Comparison of ENCODE assay signal across 24 cellular contexts in the genomic region with DNA sequence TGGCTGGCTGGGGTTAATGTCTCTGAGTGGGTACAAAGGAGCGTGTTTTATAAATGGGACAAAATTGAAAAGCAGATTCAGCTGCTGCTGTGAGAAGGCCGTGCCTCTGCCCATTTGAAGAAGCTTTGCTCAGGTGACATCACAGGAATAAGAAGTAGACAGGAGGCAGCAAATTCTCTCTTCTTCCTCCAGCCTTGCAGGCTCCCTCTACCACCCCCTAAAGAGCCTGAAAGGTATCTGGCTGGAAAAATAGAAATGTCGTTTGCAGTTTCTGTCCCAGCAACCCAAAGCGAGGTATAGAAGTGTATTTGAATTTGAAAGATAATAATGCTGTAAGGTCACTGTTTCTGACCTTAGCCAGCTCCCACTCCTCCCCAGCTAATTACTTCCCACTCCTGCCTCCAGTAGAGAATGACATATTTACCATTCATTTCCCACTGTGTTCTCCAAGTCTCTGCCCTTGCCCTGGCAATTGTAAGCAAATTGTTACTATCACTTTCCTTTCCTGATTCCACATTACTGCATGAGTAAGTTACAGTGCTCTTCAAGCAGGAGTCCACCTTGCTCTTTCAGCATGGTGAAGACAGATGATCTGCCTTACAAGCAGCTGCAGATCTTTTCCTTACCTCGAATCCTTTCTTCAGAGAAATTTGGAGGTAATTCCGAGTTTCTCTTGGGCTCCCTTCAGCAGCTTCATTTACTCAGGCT. TPM values are rescaled to one million over a fixed set of nuclear protein-coding genes. Genes with fewer than 3 reads are reported as not detected.
DNase-seq lines count a peak whose midpoint lies in the region; TF ChIP-seq lines count a peak whose summit lies in the region.
"Had no signal": no experiment of that assay in that cellular context is flagged by ENCODE, and none has a peak within 500 bp of the region (broad histone marks: within the 10 kb centered on the region; RNA-seq: fewer than 3 reads in every experiment).

No MANE protein-coding gene starts in this region.

- no peak overlapping the region for H2AFZ ChIP-seq in H9 (ENCODE audit: low read length)
- no peak overlapping the region for H2AFZ ChIP-seq in OCI-LY3 (ENCODE audit: low read depth, low read length)

- no peak overlapping the region for H2BK12ac ChIP-seq in H9 (ENCODE audit: insufficient read length, low read depth, low read length)

- TF ChIP-seq CTCF in H9 (conservative IDR thresholded peaks at IDR 0.05) (peak; percentile 35; the same call in 2 of the 3 replicates), OCI-LY3 (IDR thresholded peaks at IDR 0.05; ENCODE audit: low read depth, low read length) (no peak), choroid plexus epithelial cell (conservative IDR thresholded peaks at IDR 0.05; ENCODE audit: low read depth, low read length) (peak; percentile 27), breast epithelium (IDR thresholded peaks at IDR 0.05) (no peak)

- DNase-seq in H9, result no peak
- peak; percentile 33 for DNase-seq in choroid plexus epithelial cell (ENCODE audit: low read depth)
- DNase-seq in mesendoderm, result peak; percentile 70
- no peak for DNase-seq in breast epithelium (ENCODE audit: low spot score in 2 of 2)
- DNase-seq in NCI-H2107 treated with DMSO at 0.1 percent for 48 hours (lab: John Stamatoyannopoulos, UW; ENCODE audit: unreplicated experiment), result no peak
- no peak for DNase-seq in midbrain (lab: John Stamatoyannopoulos, UW)
- DNase-seq in T1000 (lab: John Stamatoyannopoulos, UW), result no peak
- DNase-seq: activated CD4-positive, alpha-beta T cell treated with anti-CD3 and anti-CD28 coated beads for 4 hours; activated naive CD4-positive, alpha-beta T cell treated with anti-CD3 and anti-CD28 coated beads, Interleukin-2, amount 10 ng/mL, durations not matched to agents 7 days and 5 days; activated T-cell treated with anti-CD3 and anti-CD28 coated beads, Interleukin-2, amount 50 U/mL, for 48 hours; caudate nucleus; hypothalamus; NCI-H2081 treated with DMSO at 0.1 percent for 48 hours; NCI-H526; nucleus accumbens; retina; stimulated activated CD4-positive, alpha-beta T cell treated with anti-CD3 and anti-CD28 coated beads, Interleukin-4, amount 100 ng/mL, for 24 hours; stimulated activated naive CD4-positive, alpha-beta T cell treated with Interleukin-2 at 50 U/mL for 16 hours; T-helper 1 cell had no signal

- H3K9ac ChIP-seq in H9 (ENCODE audit: extremely low read depth, insufficient read length, low read length) (no peak overlapping the region), OCI-LY3 (ENCODE audit: low read length) (no peak overlapping the region), mesendoderm (ENCODE audit: low read length) (no peak overlapping the region)

- H2AK5ac ChIP-seq in H9 (ENCODE audit: insufficient read length, low read length) (no peak overlapping the region), mesendoderm (ENCODE audit: low read length) (no peak overlapping the region)

- no peak overlapping the region for H3K27ac Mint-ChIP-seq in H9
- H3K27ac Mint-ChIP-seq: activated naive CD4-positive, alpha-beta T cell treated with anti-CD3 and anti-CD28 coated beads, Interleukin-2, amount 10 ng/mL, durations not matched to agents 7 days and 5 days had no signal

- H4K5ac ChIP-seq in H9 (ENCODE audit: insufficient read length, low read depth, low read length) (no peak overlapping the region), mesendoderm (ENCODE audit: low read length) (no peak overlapping the region)

- H3K27me3 Mint-ChIP-seq in H9 (ENCODE audit: low read depth), result no peaks in the 10 kb centered on the region
- H3K27me3 Mint-ChIP-seq: activated naive CD4-positive, alpha-beta T cell treated with anti-CD3 and anti-CD28 coated beads, Interleukin-2, amount 10 ng/mL, durations not matched to agents 7 days and 5 days had no signal

- no peak overlapping the region for H3K23ac ChIP-seq in H9 (ENCODE audit: insufficient read length, low read depth, low read length)
- no peak overlapping the region for H3K23ac ChIP-seq in mesendoderm (ENCODE audit: low read length)

- no peak overlapping the region for H3K4me2 ChIP-seq in H9 (ENCODE audit: insufficient read depth, insufficient read length, low read length)
- H3K4me2 ChIP-seq in OCI-LY3 (ENCODE audit: low read length), result peak overlapping the region; percentile 33
- H3K4me2 ChIP-seq in mesendoderm (ENCODE audit: low read length), result no peak overlapping the region

- intact Hi-C loops in breast epithelium (cut with DNase I; ENCODE audit: low total_unique reads), result no loop called here

- no CpG with 5 or more reads among the region's 6 CpGs for WGBS in H9 (ENCODE audit: extremely low coverage, insufficient read length, low lambda C conversion rate)
- no CpG with 5 or more reads among the region's 6 CpGs for WGBS in mesendoderm (ENCODE audit: extremely low coverage, insufficient coverage, low lambda C conversion rate)

- no peak overlapping the region for H2BK20ac ChIP-seq in H9 (ENCODE audit: low read depth, low read length, poor library complexity, severe bottlenecking)

- no peaks in the 10 kb centered on the region; the same call in 1 of the 2 replicates for H3K4me1 ChIP-seq in H9 (ENCODE audit: insufficient read depth, low read length)
- peaks cover 9% of the 10 kb centered on the region for H3K4me1 ChIP-seq in OCI-LY3 (ENCODE audit: low read length)
- H3K4me1 ChIP-seq in mesendoderm (ENCODE audit: control insufficient read depth, low read depth, low read length), result peaks cover 3% of the 10 kb centered on the region
- H3K4me1 ChIP-seq in breast epithelium, result no peaks in the 10 kb centered on the region

- H2BK120ac ChIP-seq in H9 (ENCODE audit: low read depth, low read length, poor library complexity, severe bottlenecking) (no peak overlapping the region), mesendoderm (ENCODE audit: low read depth, low read length) (no peak overlapping the region)

- no peak for TF ChIP-seq POLR2A in breast epithelium (IDR thresholded peaks at IDR 0.05)

- H3K79me1 ChIP-seq in H9 (ENCODE audit: insufficient read depth, low read depth, low read length, poor library complexity, severe bottlenecking) (no peaks in the 10 kb centered on the region), mesendoderm (ENCODE audit: low read length) (no peaks in the 10 kb centered on the region)

- H4K8ac ChIP-seq in H9 (replicated peaks; ENCODE audit: insufficient read length, low read depth, low read length), result no peak overlapping the region
- H4K8ac ChIP-seq in mesendoderm (ENCODE audit: low read depth, low read length), result no peak overlapping the region

- H4K91ac ChIP-seq in H9 (ENCODE audit: insufficient read length, low read depth, low read length), result no peak overlapping the region

- H3K27ac ChIP-seq in H9 (ENCODE audit: insufficient read length, low read depth, low read length) (no peak overlapping the region), OCI-LY3 (ENCODE audit: low read length) (no peak overlapping the region), mesendoderm (ENCODE audit: low read depth, low read length) (no peak overlapping the region), breast epithelium (no peak overlapping the region)
- H3K27ac ChIP-seq: epithelial cell of prostate, thoracic aorta had no signal

- H3K9me3 ChIP-seq in H9 (ENCODE audit: control insufficient read depth, low read depth, low read length), result no peaks in the 10 kb centered on the region
- H3K9me3 ChIP-seq in OCI-LY3 (ENCODE audit: insufficient read depth, low read length), result no peaks in the 10 kb centered on the region
- no peaks in the 10 kb centered on the region for H3K9me3 ChIP-seq in breast epithelium
- H3K9me3 ChIP-seq: thoracic aorta had no signal

- H3T11ph ChIP-seq in H9 (ENCODE audit: low read length), result no peak overlapping the region

- H3K4me1 Mint-ChIP-seq in H9, result peaks cover 4 to 6% of the 10 kb centered on the region in 2 experiments; a peak in 3 of 4 replicates
- H3K4me1 Mint-ChIP-seq: activated naive CD4-positive, alpha-beta T cell treated with anti-CD3 and anti-CD28 coated beads, Interleukin-2, amount 10 ng/mL, durations not matched to agents 7 days and 5 days had no signal

- no peaks in the 10 kb centered on the region for H3K36me3 Mint-ChIP-seq in H9 (ENCODE audit: insufficient read depth in 1 of 3, low read depth in 3 of 3)
- H3K36me3 Mint-ChIP-seq: activated naive CD4-positive, alpha-beta T cell treated with anti-CD3 and anti-CD28 coated beads, Interleukin-2, amount 10 ng/mL, durations not matched to agents 7 days and 5 days had no signal

- H2BK5ac ChIP-seq in H9 (ENCODE audit: insufficient read length, low read length), result no peak overlapping the region
- no peak overlapping the region for H2BK5ac ChIP-seq in mesendoderm (ENCODE audit: low read length)

- no peak overlapping the region for H3K4me3 Mint-ChIP-seq in H9
- H3K4me3 Mint-ChIP-seq: activated naive CD4-positive, alpha-beta T cell treated with anti-CD3 and anti-CD28 coated beads, Interleukin-2, amount 10 ng/mL, durations not matched to agents 7 days and 5 days had no signal

- H3K18ac ChIP-seq in H9 (ENCODE audit: insufficient read length, low read depth, low read length), result no peak overlapping the region
- no peak overlapping the region for H3K18ac ChIP-seq in mesendoderm (ENCODE audit: low read length)

- no peaks in the 10 kb centered on the region for H3K36me3 ChIP-seq in OCI-LY3 (replicated peaks; ENCODE audit: low read depth, low read length)
- no peaks in the 10 kb centered on the region for H3K36me3 ChIP-seq in mesendoderm (ENCODE audit: control insufficient read depth, insufficient read depth, low read length)
- no peaks in the 10 kb centered on the region for H3K36me3 ChIP-seq in breast epithelium
- H3K36me3 ChIP-seq: thoracic aorta had no signal

- H3K79me2 ChIP-seq in H9 (ENCODE audit: insufficient read depth, low read length) (no peaks in the 10 kb centered on the region), OCI-LY3 (ENCODE audit: low read length) (no peaks in the 10 kb centered on the region), mesendoderm (ENCODE audit: control insufficient read depth, insufficient read depth, low read length) (no peaks in the 10 kb centered on the region)

- no peaks in the 10 kb centered on the region for H3K23me2 ChIP-seq in H9 (ENCODE audit: insufficient read length, low read depth, low read length, poor library complexity, severe bottlenecking)

- H3K56ac ChIP-seq in H9 (ENCODE audit: insufficient read length, low read depth, low read length), result no peak overlapping the region
- H3K56ac ChIP-seq in mesendoderm (ENCODE audit: low read length), result no peak overlapping the region

- no peaks in the 10 kb centered on the region for H4K20me1 ChIP-seq in H9 (ENCODE audit: control insufficient read depth, insufficient read depth, insufficient read length)
- H4K20me1 ChIP-seq in OCI-LY3 (ENCODE audit: insufficient read depth, low read length), result no peaks in the 10 kb centered on the region

- H3K27me3 ChIP-seq in H9 (ENCODE audit: insufficient read depth, low read length), result no peaks in the 10 kb centered on the region
- H3K27me3 ChIP-seq in OCI-LY3 (ENCODE audit: low read depth, low read length), result no peaks in the 10 kb centered on the region
- no peaks in the 10 kb centered on the region for H3K27me3 ChIP-seq in mesendoderm (ENCODE audit: insufficient read depth, low read length, poor library complexity)
- H3K27me3 ChIP-seq in breast epithelium, result no peaks in the 10 kb centered on the region

- H2BK15ac ChIP-seq in H9 (ENCODE audit: low read depth, low read length) (no peak overlapping the region), mesendoderm (replicated peaks; ENCODE audit: low read depth) (no peak overlapping the region)

- H3K4ac ChIP-seq in H9 (ENCODE audit: low read depth, low read length) (no peak overlapping the region), mesendoderm (ENCODE audit: low read depth, low read length) (no peak overlapping the region)

- H3K9me3 Mint-ChIP-seq in H9, result peaks cover 0 to 2% of the 10 kb centered on the region in 2 experiments; a peak in 1 of 5 replicates
- H3K9me3 Mint-ChIP-seq: activated naive CD4-positive, alpha-beta T cell treated with anti-CD3 and anti-CD28 coated beads, Interleukin-2, amount 10 ng/mL, durations not matched to agents 7 days and 5 days had no signal

- H3K14ac ChIP-seq in H9 (ENCODE audit: insufficient read depth, low read length), result no peak overlapping the region

- H3K4me3 ChIP-seq in OCI-LY3 (ENCODE audit: low read length) (no peak overlapping the region), choroid plexus epithelial cell (ENCODE audit: low read depth, low read length) (no peak overlapping the region), mesendoderm (ENCODE audit: low read length) (no peak overlapping the region), breast epithelium (no peak overlapping the region)
- H3K4me3 ChIP-seq: lung, thoracic aorta had no signal

RNA-seq across cellular contexts. Expression of a gene that starts 56.7 kb away (rescaled TPM):
- total RNA-seq in H9 (2021), result not detected in 2 replicates
- polyA plus RNA-seq in mesendoderm (2013, experiment 1 of 2), result 0.55 TPM
- 0.29 TPM for polyA plus RNA-seq in mesendoderm (2013, experiment 2 of 2)
- total RNA-seq in breast epithelium, result 10 to 100 TPM in 2 of 3 donors, 1 to 10 TPM in 1; 9.3 to 23.9 (median 13.1) TPM
- total RNA-seq: HepG2 had no signal

Comparison
In these comparisons a context has a peak if more than half of its experiments do, and no peak if none do; other contexts are left out.
1. DNase-seq: peak in choroid plexus epithelial cell (single experiment) and mesendoderm (single experiment); none in H9 (single experiment), breast epithelium (0 of 2), NCI-H2107 treated with DMSO at 0.1 percent for 48 hours (single experiment), midbrain (single experiment) and T1000 (single experiment).
2. CTCF ChIP-seq: peak in H9 (single experiment) and choroid plexus epithelial cell (single experiment); none in OCI-LY3 (single experiment) and breast epithelium (0 of 3).